In the genomic region with DNA sequence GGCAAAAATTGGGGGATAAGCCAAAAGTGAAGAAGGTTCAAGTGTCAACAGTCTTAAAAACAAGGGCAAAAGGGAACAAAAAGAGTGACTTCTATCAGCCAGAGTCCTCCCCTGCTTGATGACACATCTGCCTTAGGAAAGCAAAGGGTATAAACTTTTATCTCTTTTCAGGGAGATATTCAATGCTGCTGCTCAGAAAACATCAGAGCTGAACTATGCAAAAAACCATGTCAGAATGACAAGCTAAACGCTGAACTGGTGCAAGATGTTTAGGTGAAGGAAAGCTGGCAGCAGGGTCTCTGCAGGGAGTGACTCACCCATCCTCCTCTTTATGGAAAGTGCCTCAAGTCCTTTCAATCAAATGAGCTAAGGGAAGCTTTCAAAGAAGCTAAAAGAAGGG, we compare ENCODE assay signal across 10 cellular contexts. TPM values are rescaled to one million over a fixed set of nuclear protein-coding genes. Genes with fewer than 3 reads are reported as not detected.
DNase-seq lines count a peak whose midpoint lies in the region; ATAC-seq, FAIRE-seq and TF ChIP-seq lines count a peak whose summit lies in the region.
"Had no signal": no experiment of that assay in that cellular context is flagged by ENCODE, and none has a peak within 500 bp of the region (broad histone marks: within the 10 kb centered on the region; RNA-seq: fewer than 3 reads in every experiment).

No MANE protein-coding gene starts in this region.

- no peak for FAIRE-seq in GM12892 (lab: Jason Lieb, UNC)

- H3K27ac ChIP-seq in GM23248 (peak overlapping the region; percentile 70), RWPE2 (ENCODE audit: poor library complexity, severe bottlenecking) (peak overlapping the region; percentile 83), smooth muscle cell (ENCODE audit: low read depth) (peak overlapping the region; percentile 96)

- no peak for TF ChIP-seq CTCF in RWPE2 (IDR thresholded peaks at IDR 0.05; ENCODE audit: poor library complexity, severe bottlenecking)
- no peak for TF ChIP-seq CTCF in fibroblast of the aortic adventitia (IDR thresholded peaks at IDR 0.05; ENCODE audit: insufficient read depth, low read length)
- no peak for TF ChIP-seq CTCF in smooth muscle cell (IDR thresholded peaks at IDR 0.05; ENCODE audit: borderline replicate concordance, insufficient read depth, poor library complexity, severe bottlenecking)

- TF ChIP-seq POLR2A in GM12892 (IDR thresholded peaks at IDR 0.05; ENCODE audit: low read depth, low read length): no peak

- 0 to 16% methylated on average over 1 of the region's 1 CpG for WGBS in GM23248 (ENCODE audit: low coverage in 1 of 2, low lambda C conversion rate in 2 of 2, missing lambda C conversion rate in 2 of 2), 2 experiments
- WGBS in smooth muscle cell (ENCODE audit: low lambda C conversion rate): 0% methylated on average over 1 of the region's 1 CpG

- H3K36me3 ChIP-seq in GM23248 (ENCODE audit: low read depth) (peaks cover 15% of the 10 kb centered on the region), RWPE2 (ENCODE audit: low read depth) (peaks cover 39% of the 10 kb centered on the region), smooth muscle cell (ENCODE audit: low read depth) (no peaks in the 10 kb centered on the region)

- no peaks in the 10 kb centered on the region for H3K9me2 ChIP-seq in GM23248 (ENCODE audit: insufficient read depth)

- H3K79me2 ChIP-seq in GM23248 (ENCODE audit: insufficient read depth): no peaks in the 10 kb centered on the region
- no peaks in the 10 kb centered on the region for H3K79me2 ChIP-seq in smooth muscle cell (ENCODE audit: low read depth)

- H3K4me3 ChIP-seq in GM23248 (no peak overlapping the region), RWPE2 (ENCODE audit: severe bottlenecking) (no peak overlapping the region), fibroblast of the aortic adventitia (ENCODE audit: low read depth, low read length) (no peak overlapping the region), smooth muscle cell (no peak overlapping the region)

- H3K9me3 ChIP-seq in GM23248 (ENCODE audit: low read depth) (no peaks in the 10 kb centered on the region), RWPE2 (ENCODE audit: severe bottlenecking) (no peaks in the 10 kb centered on the region), smooth muscle cell (replicated peaks; ENCODE audit: low read depth) (no peaks in the 10 kb centered on the region)

- H3F3A ChIP-seq in GM23248 (ENCODE audit: insufficient read depth) (peaks cover 40% of the 10 kb centered on the region), smooth muscle cell (ENCODE audit: low read depth) (peaks cover 17% of the 10 kb centered on the region)

- DNase-seq in GM23248: peak; percentile 64
- DNase-seq in RWPE2 (ENCODE audit: low spot score): no peak
- peak; percentile 68 for DNase-seq in fibroblast of the aortic adventitia (ENCODE audit: low read depth)
- DNase-seq in smooth muscle cell (lab: John Stamatoyannopoulos, UW; ENCODE audit: unreplicated experiment): no peak
- DNase-seq in GM12892 (ENCODE audit: insufficient read length): no peak
- DNase-seq in HUDEP-2 (lab: John Stamatoyannopoulos, UW; ENCODE audit: unreplicated experiment in 76 of 76): no peak
- DNase-seq: NCI-H1105 treated with DMSO at 0.1 percent for 48 hours; stimulated activated naive CD8-positive, alpha-beta T cell treated with anti-CD3 and anti-CD28 coated beads, Interleukin-15, Interleukin-2, amounts not matched to agents 100 U/mL and 50 U/mL, for 24 hours had no signal

- peak overlapping the region; percentile 61 for H3K9ac ChIP-seq in GM23248
- H3K9ac ChIP-seq in smooth muscle cell (ENCODE audit: low read depth): peak overlapping the region; percentile 76

- H4K20me1 ChIP-seq in GM23248 (ENCODE audit: insufficient read depth) (no peaks in the 10 kb centered on the region), smooth muscle cell (ENCODE audit: low read depth) (peaks cover 5% of the 10 kb centered on the region)

- H2AFZ ChIP-seq in GM23248 (no peak overlapping the region), smooth muscle cell (ENCODE audit: low read depth) (no peak overlapping the region)

- H3K27me3 ChIP-seq in GM23248 (replicated peaks; ENCODE audit: insufficient read depth) (no peaks in the 10 kb centered on the region), RWPE2 (ENCODE audit: insufficient read depth, poor library complexity, severe bottlenecking) (no peaks in the 10 kb centered on the region), smooth muscle cell (ENCODE audit: low read depth) (no peaks in the 10 kb centered on the region)

- H3K4me1 ChIP-seq in GM23248 (ENCODE audit: insufficient read depth): peaks cover 21% of the 10 kb centered on the region
- peaks cover 23% of the 10 kb centered on the region for H3K4me1 ChIP-seq in RWPE2 (ENCODE audit: insufficient read depth, poor library complexity, severe bottlenecking)
- H3K4me1 ChIP-seq in smooth muscle cell (ENCODE audit: low read depth): peaks cover 13% of the 10 kb centered on the region

- peak overlapping the region; percentile 6 for H3K4me2 ChIP-seq in GM23248 (ENCODE audit: unreplicated experiment)
- H3K4me2 ChIP-seq in smooth muscle cell: peak overlapping the region; percentile 70

- ATAC-seq in RWPE2 (ENCODE audit: low read depth): peak; percentile 54
- no peak for ATAC-seq in HG03280 (IDR thresholded peaks at IDR 0.05; ENCODE audit: unreplicated experiment)
- no peak for ATAC-seq in HG02571 (IDR thresholded peaks at IDR 0.05; ENCODE audit: unreplicated experiment)
- ATAC-seq: stimulated activated naive CD8-positive, alpha-beta T cell treated with anti-CD3 and anti-CD28 coated beads, Interleukin-15, Interleukin-2, amounts not matched to agents 100 U/mL and 50 U/mL, for 24 hours had no signal

- in situ Hi-C loops in GM23248 (cut with MboI): loop anchor here (10.0 kb wide), 1 partner anchor 392 kb away; no protein-coding TSS in a partner anchor

RNA-seq across cellular contexts. Expression of gene ALG9, which starts 24.7 kb away (rescaled TPM):
- 36.3 and 42.4 TPM in 2 replicates for total RNA-seq in GM23248 (2014; rRNA removed; shearing (Covaris generic))
- polyA plus RNA-seq in GM23248 (2016; fragmentation: Nextera tagmentation; extraction: Ambion mirVana) (24.5 and 24.7 TPM in 2 replicates), smooth muscle cell (70.5 and 73.2 TPM in 2 replicates)
- total RNA-seq in fibroblast of the aortic adventitia (ENCODE audit: low replicate concordance) (15.2 and 41.7 TPM in 2 replicates), smooth muscle cell (97.2 and 116 TPM in 2 replicates)
- polyA plus RNA-seq in GM12892 (2012; ENCODE audit: missing spikeins): 23.2 TPM

RNA-seq across cellular contexts. Expression of gene FDXACB1, which starts 32.3 kb away (rescaled TPM):
- total RNA-seq in GM23248 (2014; rRNA removed; shearing (Covaris generic)): 1.4 and 2.2 TPM in 2 replicates
- polyA plus RNA-seq in GM23248 (2016; fragmentation: Nextera tagmentation; extraction: Ambion mirVana) (2.1 TPM in 2 replicates), smooth muscle cell (1.3 and 2.1 TPM in 2 replicates)
- total RNA-seq in fibroblast of the aortic adventitia (ENCODE audit: low replicate concordance) (0.98 and 3.7 TPM in 2 replicates), smooth muscle cell (2.1 and 2.3 TPM in 2 replicates)
- 5.6 TPM for polyA plus RNA-seq in GM12892 (2012; ENCODE audit: missing spikeins)

RNA-seq across cellular contexts. Expression of gene CFAP68, which starts 32.7 kb away (rescaled TPM):
- total RNA-seq in GM23248 (2014; rRNA removed; shearing (Covaris generic)): 7.6 and 9.9 TPM in 2 replicates
- polyA plus RNA-seq in GM23248 (2016; fragmentation: Nextera tagmentation; extraction: Ambion mirVana) (20.2 and 23.8 TPM in 2 replicates), smooth muscle cell (17.6 and 19.2 TPM in 2 replicates)
- total RNA-seq in fibroblast of the aortic adventitia (ENCODE audit: low replicate concordance) (11.3 and 14.9 TPM in 2 replicates), smooth muscle cell (2.7 and 10.5 TPM in 2 replicates)
- 101 TPM for polyA plus RNA-seq in GM12892 (2012; ENCODE audit: missing spikeins)

Comparison
In these comparisons a context has a peak if more than half of its experiments do, and no peak if none do; other contexts are left out.
1. DNase-seq: peak in GM23248 (single experiment) and fibroblast of the aortic adventitia (single experiment); none in RWPE2 (single experiment), smooth muscle cell (single experiment), GM12892 (single experiment) and HUDEP-2 (0 of 76).
2. Peak in every context shown above with its lines, with median percentiles within 50 percentile points of each other: H3K27ac ChIP-seq.